11 cellular contexts compared by ENCODE assay signal in genomic region chr22:26471522-26471921, GRCh38. TPM values are rescaled to one million over a fixed set of nuclear protein-coding genes. Genes with fewer than 3 reads are reported as not detected.
DNase-seq lines count a peak whose midpoint lies in the region; ATAC-seq and TF ChIP-seq lines count a peak whose summit lies in the region.
"Had no signal": no experiment of that assay in that cellular context is flagged by ENCODE, and none has a peak within 500 bp of the region (broad histone marks: within the 10 kb centered on the region; RNA-seq: fewer than 3 reads in every experiment).

No MANE protein-coding gene starts in this region.

- H3K4me3 ChIP-seq in right cardiac atrium (ENCODE audit: low read length) (no peak overlapping the region), kidney epithelial cell (ENCODE audit: low read depth, low read length) (no peak overlapping the region)
- H3K4me3 ChIP-seq: right lobe of liver had no signal

- no peaks in the 10 kb centered on the region for H3K27me3 ChIP-seq in right cardiac atrium (ENCODE audit: control insufficient read depth, insufficient read depth)
- no peaks in the 10 kb centered on the region for H3K27me3 ChIP-seq in kidney epithelial cell (ENCODE audit: control insufficient read depth, insufficient read depth, low read length)
- H3K27me3 ChIP-seq: right lobe of liver had no signal

- WGBS in right cardiac atrium = 82% methylated on average over 5 of the region's 5 CpGs

- H3K27ac ChIP-seq in right cardiac atrium (ENCODE audit: low read length) = no peak overlapping the region
- H3K27ac ChIP-seq: right lobe of liver had no signal

- intact Hi-C loops in right cardiac atrium (cut with DNase I) (no loop called here), cardiac septum (cut with DNase I) (no loop called here)

- H3K9me3 ChIP-seq in right cardiac atrium (ENCODE audit: control insufficient read depth, low read length) = no peaks in the 10 kb centered on the region
- H3K9me3 ChIP-seq: right lobe of liver had no signal

- ATAC-seq in right cardiac atrium = peak; percentile 38 to 67
- ATAC-seq: WTC11 had no signal

- no peaks in the 10 kb centered on the region for H3K4me1 ChIP-seq in right cardiac atrium (ENCODE audit: control insufficient read depth, insufficient read depth, low read length)
- H3K4me1 ChIP-seq: right lobe of liver had no signal

- DNase-seq in right cardiac atrium (no peak), cardiac septum (ENCODE audit: low spot score) (no peak), amniotic epithelial cell (ENCODE audit: low read depth) (peak; percentile 74), kidney epithelial cell (ENCODE audit: low read depth) (peak; percentile 99), SHP77 treated with DMSO at 0.1 percent for 48 hours (lab: John Stamatoyannopoulos, UW) (no peak), GOT3 (lab: John Stamatoyannopoulos, UW) (no peak), retina (no peak)
- DNase-seq in activated naive CD4-positive, alpha-beta T cell treated with anti-CD3 and anti-CD28 coated beads, Interleukin-2, amount 50 U/mL, for 16 hours = no peak
- DNase-seq: right lobe of liver; stimulated activated CD8-positive, alpha-beta memory T cell treated with anti-CD3 and anti-CD28 coated beads, Interleukin-4, amount 100 ng/mL, for 48 hours had no signal

- peaks cover 4% of the 10 kb centered on the region for H3K36me3 ChIP-seq in kidney epithelial cell (ENCODE audit: control insufficient read depth, insufficient read depth, low read length)

- TF ChIP-seq CTCF in kidney epithelial cell (IDR thresholded peaks at IDR 0.05; ENCODE audit: insufficient read depth, low read length, poor library complexity, severe bottlenecking) = no peak

RNA-seq across cellular contexts. Expression of gene HPS4, which starts 12.1 kb away (rescaled TPM):
- total RNA-seq in right cardiac atrium (10 to 100 TPM; 11.4 to 14.0 (median 12.3) TPM), cardiac septum (11.9 TPM), kidney epithelial cell (43.9 and 46.4 TPM in 2 replicates)
- polyA plus RNA-seq in right cardiac atrium = 7.4 TPM

RNA-seq across cellular contexts. Expression of gene SRRD, which starts 12.2 kb away (rescaled TPM):
- total RNA-seq in right cardiac atrium (10 to 100 TPM; 20.4 to 25.8 (median 22.3) TPM), cardiac septum (14.5 TPM), kidney epithelial cell (33.4 and 45.0 TPM in 2 replicates)
- 10.8 TPM for polyA plus RNA-seq in right cardiac atrium

RNA-seq across cellular contexts. Expression of gene TFIP11, which starts 40.8 kb away (rescaled TPM):
- total RNA-seq in right cardiac atrium = 10 to 100 TPM; 19.8 to 28.7 (median 25.4) TPM
- 15.2 TPM for polyA plus RNA-seq in right cardiac atrium
- 18.0 TPM for total RNA-seq in cardiac septum
- 40.0 and 45.8 TPM in 2 replicates for total RNA-seq in kidney epithelial cell

RNA-seq across cellular contexts. Expression of gene ASPHD2, which starts 42.5 kb away (rescaled TPM):
- total RNA-seq in right cardiac atrium (under 1 TPM; 0.08 to 0.50 (median 0.23) TPM), cardiac septum (0.32 TPM), kidney epithelial cell (10.6 and 16.3 TPM in 2 replicates)
- 0.05 TPM for polyA plus RNA-seq in right cardiac atrium

Comparison
In these comparisons a context has a peak if more than half of its experiments do, and no peak if none do; other contexts are left out.
1. DNase-seq: peak in amniotic epithelial cell (single experiment) and kidney epithelial cell (single experiment); none in right cardiac atrium (0 of 3), cardiac septum (single experiment), SHP77 treated with DMSO at 0.1 percent for 48 hours (single experiment), GOT3 (single experiment), activated naive CD4-positive, alpha-beta T cell treated with anti-CD3 and anti-CD28 coated beads, Interleukin-2, amount 50 U/mL, for 16 hours (single experiment) and retina (single experiment).